ENCODE assay signal across 1 cellular context in genomic region chr13:28574617-28575142, GRCh38.
TF ChIP-seq lines count a peak whose summit lies in the region.

No MANE protein-coding gene starts in this region.

TF ChIP-seq in WTC11, 78 proteins besides CTCF, POLR2A, EP300 and RAD21 (continued from another document):
- TF ChIP-seq E2F1 (CRISPR knock-in tag; IDR thresholded peaks at IDR 0.05) (no peak), ZNF219 (CRISPR knock-in tag; IDR thresholded peaks at IDR 0.05; ENCODE audit: borderline replicate concordance) (no peak), RORB (CRISPR knock-in tag; IDR thresholded peaks at IDR 0.05) (no peak)
